19 cellular contexts compared by ENCODE assay signal in genomic region chr10:19946791-19947190, GRCh38.
DNase-seq lines count a peak whose midpoint lies in the region; ATAC-seq and TF ChIP-seq lines count a peak whose summit lies in the region.
"Had no signal": no experiment of that assay in that cellular context is flagged by ENCODE, and none has a peak within 500 bp of the region (broad histone marks: within the 10 kb centered on the region; RNA-seq: fewer than 3 reads in every experiment).

No MANE protein-coding gene starts in this region.

- in situ Hi-C loops in transverse colon (cut with MboI; ENCODE audit: low pct_ligation_motif_present in 1 of 4, low pct_unique_long_range_greater_than_20kb in 1 of 4, low sequenced_read_pairs in 3 of 4) = no loop called here

- no peak overlapping the region for H3K27ac Mint-ChIP-seq in natural killer cell
- H3K27ac Mint-ChIP-seq: activated naive CD8-positive, alpha-beta T cell treated with anti-CD3 and anti-CD28 coated beads for 36 hours; activated T-cell treated with anti-CD3 and anti-CD28 coated beads, Interleukin-2, amount 50 U/mL, for 24 hours; IgD-negative memory B cell had no signal

- intact Hi-C loops in sigmoid colon (cut with DNase I) (no loop called here), transverse colon (cut with DNase I; ENCODE audit: low total_unique reads) (no loop called here), natural killer cell (cut with micrococcal nuclease) (no loop called here)

- no peak overlapping the region for H3K4me3 Mint-ChIP-seq in natural killer cell
- H3K4me3 Mint-ChIP-seq: activated naive CD8-positive, alpha-beta T cell treated with anti-CD3 and anti-CD28 coated beads for 36 hours; activated T-cell treated with anti-CD3 and anti-CD28 coated beads, Interleukin-2, amount 50 U/mL, for 24 hours; IgD-negative memory B cell had no signal

- peaks cover 0 to 32% (median 21%) of the 10 kb centered on the region in 4 donors for H3K4me1 ChIP-seq in sigmoid colon
- peaks cover 0 to 7% (median 0%) of the 10 kb centered on the region in 4 donors for H3K4me1 ChIP-seq in transverse colon

- peak overlapping the region in 3 of 4 donors; percentile 22 to 70 (median 59) for H3K27ac ChIP-seq in sigmoid colon
- H3K27ac ChIP-seq in transverse colon = no peak overlapping the region
- H3K27ac ChIP-seq: cardiac muscle cell had no signal

- peaks cover under 1 to 2% of the 10 kb centered on the region in 2 donors for H3K4me1 Mint-ChIP-seq in natural killer cell
- H3K4me1 Mint-ChIP-seq: activated naive CD8-positive, alpha-beta T cell treated with anti-CD3 and anti-CD28 coated beads for 36 hours; IgD-negative memory B cell had no signal

- TF ChIP-seq EP300 in sigmoid colon (IDR thresholded peaks at IDR 0.05) (no peak), transverse colon (IDR thresholded peaks at IDR 0.05; ENCODE audit: low read depth) (no peak)

- no peaks in the 10 kb centered on the region for H3K9me3 ChIP-seq in sigmoid colon
- no peaks in the 10 kb centered on the region for H3K9me3 ChIP-seq in transverse colon

- WGBS in sigmoid colon, 2 donors = 89 to 93% methylated on average over 8 of the region's 8 CpGs
- WGBS in transverse colon (ENCODE audit: low coverage in 1 of 2), 2 donors = 78 to 93% methylated on average over 1 to 8 of the region's 8 CpGs

- no peaks in the 10 kb centered on the region for H3K27me3 ChIP-seq in sigmoid colon
- H3K27me3 ChIP-seq in transverse colon = no peaks in the 10 kb centered on the region
- H3K27me3 ChIP-seq: cardiac muscle cell had no signal

- H3K36me3 ChIP-seq in sigmoid colon (no peaks in the 10 kb centered on the region), transverse colon (no peaks in the 10 kb centered on the region)
- H3K36me3 ChIP-seq: cardiac muscle cell had no signal

- ATAC-seq in GM18499 (IDR thresholded peaks at IDR 0.05; ENCODE audit: insufficient read depth, unreplicated experiment) = peak; percentile 63
- ATAC-seq in GM19397 (IDR thresholded peaks at IDR 0.05; ENCODE audit: unreplicated experiment) = peak; percentile 70
- ATAC-seq in HG03571 (IDR thresholded peaks at IDR 0.05; ENCODE audit: unreplicated experiment) = peak; percentile 63
- ATAC-seq in natural killer cell = no peak
- ATAC-seq: Panc1 had no signal

- H3K4me3 ChIP-seq in sigmoid colon (no peak overlapping the region), transverse colon (no peak overlapping the region)
- H3K4me3 ChIP-seq: cardiac muscle cell had no signal

- no peaks in the 10 kb centered on the region for H3K27me3 Mint-ChIP-seq in natural killer cell (ENCODE audit: low read depth in 2 of 2)
- H3K27me3 Mint-ChIP-seq: activated naive CD8-positive, alpha-beta T cell treated with anti-CD3 and anti-CD28 coated beads for 36 hours; activated T-cell treated with anti-CD3 and anti-CD28 coated beads, Interleukin-2, amount 50 U/mL, for 24 hours; IgD-negative memory B cell had no signal

- TF ChIP-seq POLR2A in sigmoid colon (IDR thresholded peaks at IDR 0.05) (no peak), transverse colon (IDR thresholded peaks at IDR 0.05) (no peak)

- DNase-seq in sigmoid colon (no peak), pons (ENCODE audit: low spot score) (no peak), transverse colon (no peak), natural killer cell (no peak)
- DNase-seq: activated CD4-positive, alpha-beta T cell treated with anti-CD3 and anti-CD28 coated beads, Interleukin-2, amount 50 U/mL, for 48 hours; activated naive CD8-positive, alpha-beta T cell treated with anti-CD3 and anti-CD28 coated beads for 36 hours; activated T-cell treated with anti-CD3 and anti-CD28 coated beads, Interleukin-2, amount 50 U/mL, for 24 hours; C1 segment of cervical spinal cord; DMS153; HCEC 1CT; head of caudate nucleus; NCI-H69; stimulated activated CD4-positive, alpha-beta T cell treated with anti-CD3 and anti-CD28 coated beads, Interleukin-4, amount 100 ng/mL, for 4 hours had no signal

- H3K9me3 Mint-ChIP-seq in natural killer cell = no peaks in the 10 kb centered on the region
- H3K9me3 Mint-ChIP-seq: activated naive CD8-positive, alpha-beta T cell treated with anti-CD3 and anti-CD28 coated beads for 36 hours had no signal

- no peaks in the 10 kb centered on the region for H3K36me3 Mint-ChIP-seq in natural killer cell
- H3K36me3 Mint-ChIP-seq: activated naive CD8-positive, alpha-beta T cell treated with anti-CD3 and anti-CD28 coated beads for 36 hours had no signal

- no peak for TF ChIP-seq CTCF in sigmoid colon (IDR thresholded peaks at IDR 0.05)
- TF ChIP-seq CTCF in transverse colon (IDR thresholded peaks at IDR 0.05) = no peak
- TF ChIP-seq CTCF in natural killer cell (IDR thresholded peaks at IDR 0.05) = no peak

Comparison
In these comparisons a context has a peak if more than half of its experiments do, and no peak if none do; other contexts are left out.
1. ATAC-seq: peak in GM18499 (single experiment), GM19397 (single experiment) and HG03571 (single experiment); none in natural killer cell (0 of 3).
2. H3K27ac ChIP-seq: peak in sigmoid colon (3 of 4); none in transverse colon (0 of 4).